Comparison of ENCODE assay signal across 8 cellular contexts in the genomic region with DNA sequence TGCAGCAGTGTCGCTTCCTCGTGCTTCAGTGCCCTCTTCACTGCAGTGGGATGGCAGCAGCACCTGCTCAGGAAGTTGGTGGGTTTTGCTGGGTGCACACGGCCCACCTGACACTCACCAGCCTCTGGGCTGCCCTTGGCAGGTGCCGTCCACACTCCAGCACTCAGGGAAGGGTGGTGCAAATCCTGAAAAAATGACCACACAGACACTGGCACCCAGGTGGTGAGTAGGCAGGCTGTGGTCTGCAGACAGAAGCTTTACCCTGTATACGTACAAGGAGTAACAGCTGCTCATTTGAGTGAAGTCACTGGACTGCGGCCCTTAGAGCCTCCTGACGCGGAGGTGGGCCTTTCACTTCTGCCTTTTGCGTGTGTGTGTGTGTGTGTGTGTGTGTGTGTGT.
A peak's percentile ranks its signal among the peaks of the same experiment; 100 is the strongest.
DNase-seq lines count a peak whose midpoint lies in the region; ATAC-seq and TF ChIP-seq lines count a peak whose summit lies in the region.
"Not testable (repeated sequence)": the region's sequence is repeated elsewhere in the genome, so short reads cannot be mapped to it uniquely, and the experiment has no call there.

No MANE protein-coding gene starts in this region.

- not testable (repeated sequence) for H2BK20ac ChIP-seq in IMR-90 (ENCODE audit: low read depth, low read length)

- not testable (repeated sequence) for H2BK120ac ChIP-seq in IMR-90 (ENCODE audit: low read depth, low read length)

- dilution Hi-C loops in IMR-90 (cut with HindIII; ENCODE audit: low sequenced_read_pairs, unreplicated experiment) = not testable (repeated sequence)

- in situ Hi-C loops in IMR-90 (cut with MboI; ENCODE audit: low sequenced_read_pairs) = not testable (repeated sequence)

- not testable (repeated sequence) for H3K9me1 ChIP-seq in IMR-90 (ENCODE audit: insufficient read depth, low read length)

- H3K4me1 Mint-ChIP-seq in activated B cell treated with CpG ODN at 0.5 μM for 24 hours (peaks cover 83% of the 10 kb centered on the region), nephron progenitor cell (peaks cover 23% of the 10 kb centered on the region)

- POLR2A ChIA-PET in IMR-90 (lab: Charles Lee; ENCODE audit: unreplicated experiment) = not testable (repeated sequence)
- POLR2A ChIA-PET in activated B cell treated with CpG ODN at 0.5 μM for 24 hours (lab: Charles Lee) = interaction anchor here (0.7 kb wide), 1 partner anchor 8 kb away, joined by 3 read pairs; no protein-coding TSS in a partner anchor

- H3K4ac ChIP-seq in IMR-90 (ENCODE audit: low read depth, low read length) = peak overlapping the region; percentile 43

- H3K9me3 Mint-ChIP-seq in activated B cell treated with CpG ODN at 0.5 μM for 24 hours, nephron progenitor cell: not testable (repeated sequence)

- CTCF ChIA-PET in IMR-90 (lab: Yijun Ruan, JAX); activated B cell treated with CpG ODN at 0.5 μM for 24 hours (lab: Charles Lee): not testable (repeated sequence)

- H3K27ac ChIP-seq in IMR-90 (ENCODE audit: insufficient read depth, low read length) = not testable (repeated sequence)

- not testable (repeated sequence) for H3K27me3 ChIP-seq in IMR-90 (ENCODE audit: control insufficient read depth, insufficient read depth, low read length)

- H2AK9ac ChIP-seq in IMR-90 (replicated peaks; ENCODE audit: low read depth, low read length, poor library complexity) = not testable (repeated sequence)

- TF ChIP-seq RAD21 in IMR-90 (IDR thresholded peaks at IDR 0.05; ENCODE audit: low read length) = not testable (repeated sequence)

- TF ChIP-seq CTCF in IMR-90 (conservative IDR thresholded peaks at IDR 0.05; ENCODE audit: low read depth, low read length); activated B cell treated with CpG ODN at 0.5 μM for 24 hours (IDR thresholded peaks at IDR 0.05); nephron progenitor cell (IDR thresholded peaks at IDR 0.05): not testable (repeated sequence)

- peak overlapping the region; percentile 69 for H3K4me3 Mint-ChIP-seq in activated B cell treated with CpG ODN at 0.5 μM for 24 hours
- H3K4me3 Mint-ChIP-seq in nephron progenitor cell = not testable (repeated sequence)

- not testable (repeated sequence) for H3K4me1 ChIP-seq in IMR-90 (ENCODE audit: control insufficient read depth, insufficient read depth, low read length)

- H3K36me3 Mint-ChIP-seq in activated B cell treated with CpG ODN at 0.5 μM for 24 hours (ENCODE audit: low read depth); nephron progenitor cell (ENCODE audit: low read depth): not testable (repeated sequence)

- not testable (repeated sequence) for H2BK15ac ChIP-seq in IMR-90 (ENCODE audit: low read depth, low read length)

- H2BK5ac ChIP-seq in IMR-90 (ENCODE audit: low read depth, low read length, poor library complexity, severe bottlenecking) = not testable (repeated sequence)

- H3K27me3 Mint-ChIP-seq in activated B cell treated with CpG ODN at 0.5 μM for 24 hours; nephron progenitor cell (ENCODE audit: low read depth, poor library complexity): not testable (repeated sequence)

- H3K14ac ChIP-seq in IMR-90 (replicated peaks; ENCODE audit: low read depth, low read length) = not testable (repeated sequence)

- BruUV-seq in IMR-90 (replicated peaks; lab: Mats Ljungman, UMichigan) = not testable (repeated sequence)

- 83% methylated on average over 1 of the region's 9 CpGs; no CpG with 5 or more reads in 1 of the 2 experiments for WGBS in IMR-90 (ENCODE audit: extremely low coverage in 2 of 2, insufficient read length in 1 of 2), 2 experiments

- H4K91ac ChIP-seq in IMR-90 (ENCODE audit: insufficient read depth, low read depth, low read length) = peak overlapping the region; percentile 32

- H3K9me3 ChIP-seq in IMR-90 (ENCODE audit: control insufficient read depth, insufficient read depth, low read length) = not testable (repeated sequence)

- TF ChIP-seq POLR2A in IMR-90 (IDR thresholded peaks at IDR 0.05; ENCODE audit: low read depth, low read length) = not testable (repeated sequence)

- not testable (repeated sequence) for H3K9ac ChIP-seq in IMR-90 (ENCODE audit: low read depth, low read length)

- H3K4me2 ChIP-seq in IMR-90 (ENCODE audit: low read depth, low read length) = not testable (repeated sequence)

- peak; percentile 77 for ATAC-seq in GM18867 (IDR thresholded peaks at IDR 0.05; ENCODE audit: unreplicated experiment)
- ATAC-seq in GM19468 (IDR thresholded peaks at IDR 0.05; ENCODE audit: extremely low read depth, unreplicated experiment) = peak; percentile 81
- ATAC-seq in HG02623 (IDR thresholded peaks at IDR 0.05; ENCODE audit: unreplicated experiment) = peak; percentile 78
- ATAC-seq in HG03097 (IDR thresholded peaks at IDR 0.05; ENCODE audit: low FRiP score, unreplicated experiment) = peak; percentile 55
- ATAC-seq in IMR-90 (ENCODE audit: low read depth) = not testable (repeated sequence)
- ATAC-seq in activated B cell treated with CpG ODN at 0.5 μM for 24 hours (ENCODE audit: low read depth) = peak; percentile 66

- H3K23ac ChIP-seq in IMR-90 (ENCODE audit: low read depth, low read length) = not testable (repeated sequence)

- not testable (repeated sequence) for H4K20me1 ChIP-seq in IMR-90 (ENCODE audit: insufficient read depth, low read length)

- H2AFZ ChIP-seq in IMR-90 (replicated peaks; ENCODE audit: low read length, poor library complexity) = not testable (repeated sequence)

- H4K5ac ChIP-seq in IMR-90 (ENCODE audit: low read depth, low read length) = not testable (repeated sequence)

- not testable (repeated sequence) for H3K4me3 ChIP-seq in IMR-90 (ENCODE audit: insufficient read depth, low read depth, low read length)

- H3K27ac Mint-ChIP-seq in activated B cell treated with CpG ODN at 0.5 μM for 24 hours = peak overlapping the region; percentile 96
- peak overlapping the region; percentile 69 for H3K27ac Mint-ChIP-seq in nephron progenitor cell

- H3K36me3 ChIP-seq in IMR-90 (ENCODE audit: control insufficient read depth, insufficient read depth, low read length) = not testable (repeated sequence)

- peak overlapping the region; percentile 35; the same call in 1 of the 2 replicates for H3K18ac ChIP-seq in IMR-90 (ENCODE audit: low read depth, low read length)

- not testable (repeated sequence) for H3K56ac ChIP-seq in IMR-90 (ENCODE audit: extremely low read depth, insufficient read depth, low read length)

- H3K79me1 ChIP-seq in IMR-90 (ENCODE audit: low read depth in 1 of 2, low read length in 2 of 2) = not testable (repeated sequence)

- H4K8ac ChIP-seq in IMR-90 (ENCODE audit: low read depth in 2 of 2, low read length in 2 of 2) = not testable (repeated sequence)

- intact Hi-C loops in IMR-90 (cut with micrococcal nuclease) = not testable (repeated sequence)
- intact Hi-C loops in activated B cell treated with CpG ODN at 0.5 μM for 24 hours (cut with micrococcal nuclease) = loop anchor here (2.0 kb wide), 1 partner anchor 20 kb away; no protein-coding TSS in a partner anchor

- DNase-seq in COLO668 (lab: John Stamatoyannopoulos, UW; ENCODE audit: unreplicated experiment) (peak; percentile 39), activated B cell treated with CpG ODN at 0.5 μM for 24 hours (peak; percentile 71)
- DNase-seq in IMR-90, nephron progenitor cell: not testable (repeated sequence)

- H2AK5ac ChIP-seq in IMR-90 (ENCODE audit: low read depth, low read length) = peak overlapping the region; percentile 87; the same call in 1 of the 2 replicates
